Comparison of ENCODE assay signal across 10 cellular contexts in the genomic region with DNA sequence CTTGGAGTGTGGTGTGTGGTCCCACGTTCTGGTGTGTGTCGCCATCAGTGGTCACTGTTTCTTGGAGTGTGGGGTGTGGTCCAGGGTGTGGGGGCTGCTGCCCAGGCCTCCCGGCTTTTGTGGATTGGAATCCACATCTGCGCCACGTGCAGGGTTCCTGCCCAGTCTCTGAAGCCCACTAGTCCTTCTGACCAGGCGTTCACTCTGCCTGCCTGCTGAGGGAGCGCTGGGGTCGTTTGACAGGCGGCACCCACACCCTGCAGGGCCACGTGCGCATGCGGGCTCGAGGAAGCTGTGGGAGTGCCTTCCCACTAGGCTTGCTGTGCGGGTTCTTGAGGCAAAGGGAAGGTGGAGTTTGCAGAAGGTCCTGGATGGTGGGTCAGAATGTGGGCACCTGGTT. TPM values are rescaled to one million over a fixed set of nuclear protein-coding genes. Genes with fewer than 3 reads are reported as not detected.
DNase-seq lines count a peak whose midpoint lies in the region; ATAC-seq, FAIRE-seq and TF ChIP-seq lines count a peak whose summit lies in the region.
"Had no signal": no experiment of that assay in that cellular context is flagged by ENCODE, and none has a peak within 500 bp of the region (broad histone marks: within the 10 kb centered on the region; RNA-seq: fewer than 3 reads in every experiment).

No MANE protein-coding gene starts in this region.

- peaks cover 9% of the 10 kb centered on the region for H3K36me3 Mint-ChIP-seq in astrocyte (ENCODE audit: low read depth, unreplicated experiment)

- FAIRE-seq in astrocyte (lab: Jason Lieb, UNC) = no peak

- peaks cover 94% of the 10 kb centered on the region for H3K79me2 ChIP-seq in astrocyte (ENCODE audit: insufficient read depth, low read length)

- no peak overlapping the region for H3K4me3 Mint-ChIP-seq in astrocyte (ENCODE audit: unreplicated experiment)

- H3K9me3 ChIP-seq in astrocyte (ENCODE audit: insufficient read depth, low read depth, low read length) (no peaks in the 10 kb centered on the region), muscle layer of colon (ENCODE audit: low read length) (no peaks in the 10 kb centered on the region), testis (no peaks in the 10 kb centered on the region)

- peaks cover 85% of the 10 kb centered on the region for H4K20me1 ChIP-seq in astrocyte (ENCODE audit: insufficient read depth, low read length)

- no peak overlapping the region for H3K27ac Mint-ChIP-seq in astrocyte (ENCODE audit: unreplicated experiment)

- H3K9me3 Mint-ChIP-seq in astrocyte (ENCODE audit: unreplicated experiment) = no peaks in the 10 kb centered on the region

- H3K9ac ChIP-seq in astrocyte (ENCODE audit: low read length) = peak overlapping the region; percentile 31
- no peak overlapping the region for H3K9ac ChIP-seq in muscle layer of colon (ENCODE audit: low read length)

- 76 to 83% methylated on average over 10 to 14 of the region's 14 CpGs for WGBS in testis, 2 donors

- H3K4me1 Mint-ChIP-seq in astrocyte (ENCODE audit: low read depth, unreplicated experiment) = peaks cover 35% of the 10 kb centered on the region

- H3K4me1 ChIP-seq in astrocyte (ENCODE audit: insufficient read depth, low read length) (peaks cover 33% of the 10 kb centered on the region), muscle layer of colon (ENCODE audit: insufficient read depth, low read length) (peaks cover 59% of the 10 kb centered on the region), testis (peaks cover 31% of the 10 kb centered on the region)

- peak overlapping the region; percentile 74 for H3K4me2 ChIP-seq in astrocyte (ENCODE audit: low read length)

- H3K4me3 ChIP-seq in astrocyte (ENCODE audit: insufficient read depth, low read depth, low read length) (no peak overlapping the region), muscle layer of colon (ENCODE audit: low read depth in 1 of 2, low read length in 2 of 2) (peak overlapping the region in 1 of 2 donors; percentile 24), testis (no peak overlapping the region)

- no peak overlapping the region for H2AFZ ChIP-seq in astrocyte (ENCODE audit: low read depth, low read length)

- no peaks in the 10 kb centered on the region for H3K27me3 Mint-ChIP-seq in astrocyte (ENCODE audit: low read depth, unreplicated experiment)

- no peaks in the 10 kb centered on the region for H3K27me3 ChIP-seq in astrocyte (ENCODE audit: insufficient read depth, low read length)
- H3K27me3 ChIP-seq in muscle layer of colon (ENCODE audit: control insufficient read depth in 1 of 2, insufficient read depth in 2 of 2, low read length in 2 of 2) = no peaks in the 10 kb centered on the region
- H3K27me3 ChIP-seq in testis = no peaks in the 10 kb centered on the region

- no peak for TF ChIP-seq POLR2A in testis (IDR thresholded peaks at IDR 0.05)

- TF ChIP-seq CTCF in astrocyte (IDR thresholded peaks at IDR 0.05; ENCODE audit: insufficient read depth, low read depth, low read length) (no peak), testis (IDR thresholded peaks at IDR 0.05) (no peak)

- intact Hi-C loops in testis (cut with DNase I; ENCODE audit: low total_unique reads) = no loop called here

- H3K36me3 ChIP-seq in astrocyte (ENCODE audit: insufficient read depth, low read length) (no peaks in the 10 kb centered on the region), muscle layer of colon (ENCODE audit: insufficient read depth, low read length) (no peaks in the 10 kb centered on the region), testis (ENCODE audit: low read depth, missing control alignments) (no peaks in the 10 kb centered on the region)

- H3K27ac ChIP-seq in astrocyte (ENCODE audit: low read depth, low read length) (peak overlapping the region; percentile 53), muscle layer of colon (ENCODE audit: low read depth, low read length) (peak overlapping the region; percentile 0), testis (peak overlapping the region; percentile 18 to 78)

- peak; percentile 25 for DNase-seq in activated effector memory CD4-positive, alpha-beta T cell treated with anti-CD3 and anti-CD28 coated beads, Interleukin-2, amount 50 U/mL, for 16 hours
- no peak for DNase-seq in activated effector memory CD4-positive, alpha-beta T cell treated with Interleukin-2 at 50 U/mL for 16 hours
- DNase-seq in astrocyte (ENCODE audit: low read depth) (no peak), testis (no peak), activated gamma-delta T cell (lab: John Stamatoyannopoulos, UW) (no peak)
- DNase-seq: glutamatergic neuron, NCI-H2029 treated with DMSO at 0.1 percent for 48 hours had no signal

- no peak for ATAC-seq in activated CD4-positive, CD25-positive, alpha-beta regulatory T cell treated with anti-CD3 and anti-CD28 coated beads, Interleukin-2, amount 50 U/mL, for 24 hours
- no peak for ATAC-seq in HG02759 (IDR thresholded peaks at IDR 0.05; ENCODE audit: unreplicated experiment)

RNA-seq across cellular contexts. Expression of a gene that starts 51.4 kb away (rescaled TPM):
- 29.2 and 39.1 TPM in 2 replicates for total RNA-seq in astrocyte
- 100 to 1,000 TPM in 1 of 2 donors, 10 to 100 TPM in 1; 73.0 to 103 TPM for total RNA-seq in testis
- polyA plus RNA-seq in testis (ENCODE audit: insufficient read depth, low read depth, low replicate concordance) = 54.1 TPM

Comparison
In these comparisons a context has a peak if more than half of its experiments do, and no peak if none do; other contexts are left out.
1. H3K27ac ChIP-seq: peak in every context shown above with its lines; median percentile 53 in astrocyte; 48 in testis; 0 in muscle layer of colon.